In the genomic region with DNA sequence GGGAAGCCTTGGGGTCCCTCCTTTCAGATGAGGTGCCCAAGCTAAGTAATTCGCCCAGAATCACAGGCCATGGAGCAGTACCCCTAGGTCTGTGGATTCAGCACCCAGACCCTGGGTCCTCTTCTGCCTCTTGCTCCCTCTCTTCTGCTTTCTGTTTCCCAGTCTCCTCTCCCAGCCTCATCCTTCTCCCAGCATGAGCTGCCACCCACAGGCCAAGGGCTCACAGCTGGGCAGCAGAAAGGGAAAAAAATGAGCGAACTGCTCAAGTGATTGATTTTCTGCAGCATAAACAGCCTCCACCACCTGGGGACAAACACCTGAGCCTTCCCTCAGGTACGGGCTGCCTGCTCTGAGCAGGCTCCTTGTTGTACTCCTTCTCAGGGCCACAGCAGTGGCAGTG, we compare ENCODE assay signal across 26 cellular contexts.
DNase-seq lines count a peak whose midpoint lies in the region; ATAC-seq, FAIRE-seq and TF ChIP-seq lines count a peak whose summit lies in the region.
"Had no signal": no experiment of that assay in that cellular context is flagged by ENCODE, and none has a peak within 500 bp of the region (broad histone marks: within the 10 kb centered on the region; RNA-seq: fewer than 3 reads in every experiment).

No MANE protein-coding gene starts in this region.

- H3K4me1 Mint-ChIP-seq in activated T-helper 17 cell treated with anti-CD3 and anti-CD28 coated beads, Interleukin-2, amount 50 U/mL, for 72 hours = no peaks in the 10 kb centered on the region

- peak overlapping the region; percentile 67 for H3K27ac Mint-ChIP-seq in activated T-helper 17 cell treated with anti-CD3 and anti-CD28 coated beads, Interleukin-2, amount 50 U/mL, for 72 hours
- H3K27ac Mint-ChIP-seq: CD8-positive, alpha-beta T cell had no signal

- peaks cover 75% of the 10 kb centered on the region for H3K36me3 Mint-ChIP-seq in activated T-helper 17 cell treated with anti-CD3 and anti-CD28 coated beads, Interleukin-2, amount 50 U/mL, for 72 hours (ENCODE audit: low read depth)

- H3K9me3 ChIP-seq in pancreas (no peaks in the 10 kb centered on the region), Peyer's patch (no peaks in the 10 kb centered on the region)
- H3K9me3 ChIP-seq: BLaER1 treated with 17β-estradiol and CSF1 and Interleukin-3, amounts not matched to agents 10 nM and 100 nM; MG63 had no signal

- no peaks in the 10 kb centered on the region for H3K36me3 ChIP-seq in pancreas
- peaks cover 0 to 14% (median 0%) of the 10 kb centered on the region in 3 donors for H3K36me3 ChIP-seq in Peyer's patch
- H3K36me3 ChIP-seq: MG63 had no signal

- H3K9me3 Mint-ChIP-seq in activated T-helper 17 cell treated with anti-CD3 and anti-CD28 coated beads, Interleukin-2, amount 50 U/mL, for 72 hours = no peaks in the 10 kb centered on the region
- H3K9me3 Mint-ChIP-seq: CD8-positive, alpha-beta T cell had no signal

- no peak for TF ChIP-seq POLR2A in Peyer's patch (IDR thresholded peaks at IDR 0.05)

- no peaks in the 10 kb centered on the region for H3K27me3 Mint-ChIP-seq in activated T-helper 17 cell treated with anti-CD3 and anti-CD28 coated beads, Interleukin-2, amount 50 U/mL, for 72 hours

- H3K27ac ChIP-seq in pancreas (no peak overlapping the region), Peyer's patch (no peak overlapping the region)
- H3K27ac ChIP-seq: 22Rv1; BLaER1 treated with 17β-estradiol and CSF1 and Interleukin-3, amounts not matched to agents 10 nM and 100 nM; HL-60 had no signal

- H3K4me1 ChIP-seq in pancreas (no peaks in the 10 kb centered on the region), Peyer's patch (no peaks in the 10 kb centered on the region)
- H3K4me1 ChIP-seq: BLaER1 treated with 17β-estradiol and CSF1 and Interleukin-3, amounts not matched to agents 10 nM and 100 nM had no signal

- peak; percentile 12 to 73 (median 42) for DNase-seq in NCI-H1417 (lab: John Stamatoyannopoulos, UW)
- DNase-seq in NCI-H1417 treated with DMSO at 0.1 percent for 48 hours (lab: John Stamatoyannopoulos, UW) = no peak
- DNase-seq in NCI-H2171 (lab: John Stamatoyannopoulos, UW) = peak; percentile 29
- DNase-seq in pancreas = peak in 1 of 6 donors; percentile 22
- no peak for DNase-seq in nucleus accumbens (lab: John Stamatoyannopoulos, UW)
- no peak for DNase-seq in Peyer's patch
- DNase-seq: ACHN; Calu3; CD8-positive, alpha-beta T cell; MG63; NCI-H1048; NCI-H1436 treated with DMSO at 0.1 percent for 48 hours; NCI-H510A; NCI-H748 treated with DMSO at 0.1 percent for 48 hours had no signal

- TF ChIP-seq CTCF in pancreas (IDR thresholded peaks at IDR 0.05) = no peak
- TF ChIP-seq CTCF in Peyer's patch (IDR thresholded peaks at IDR 0.05) = no peak

- H3K4me3 Mint-ChIP-seq in activated T-helper 17 cell treated with anti-CD3 and anti-CD28 coated beads, Interleukin-2, amount 50 U/mL, for 72 hours = no peak overlapping the region
- H3K4me3 Mint-ChIP-seq: CD8-positive, alpha-beta T cell had no signal

- intact Hi-C loops in pancreas (cut with DNase I) = no loop called here

- H3K27me3 ChIP-seq in pancreas (no peaks in the 10 kb centered on the region), Peyer's patch (no peaks in the 10 kb centered on the region)
- H3K27me3 ChIP-seq: BLaER1 treated with 17β-estradiol and CSF1 and Interleukin-3, amounts not matched to agents 10 nM and 100 nM; MG63 had no signal

- ATAC-seq in activated T-helper 17 cell treated with anti-CD3 and anti-CD28 coated beads, Interleukin-2, amount 50 U/mL, for 72 hours (replicated peaks) = no peak
- ATAC-seq in pancreas (peak in 3 of 4 donors; percentile 50 to 89 (median 58)), HG03095 (IDR thresholded peaks at IDR 0.05; ENCODE audit: unreplicated experiment) (no peak)
- ATAC-seq: CD8-positive, alpha-beta T cell; HepG2; K562; Right ventricle myocardium inferior had no signal

- FAIRE-seq in pancreas (lab: Jason Lieb, UNC) = no peak
- FAIRE-seq: G401.6, GM19239, H54, HepG2, K562, RCC 7860 had no signal

- no peak overlapping the region for H3K4me3 ChIP-seq in pancreas
- H3K4me3 ChIP-seq in Peyer's patch = no peak overlapping the region
- H3K4me3 ChIP-seq: BLaER1 treated with 17β-estradiol and CSF1 and Interleukin-3, amounts not matched to agents 10 nM and 100 nM; K562; MG63 had no signal

- 47 to 55% methylated on average over 3 of the region's 3 CpGs for WGBS in pancreas, 2 donors

Comparison
In these comparisons a context has a peak if more than half of its experiments do, and no peak if none do; other contexts are left out.
1. DNase-seq: peak in NCI-H1417 (3 of 3) and NCI-H2171 (single experiment); none in NCI-H1417 treated with DMSO at 0.1 percent for 48 hours (single experiment), nucleus accumbens (0 of 56) and Peyer's patch (0 of 3).
2. ATAC-seq: peak in pancreas (3 of 4); none in activated T-helper 17 cell treated with anti-CD3 and anti-CD28 coated beads, Interleukin-2, amount 50 U/mL, for 72 hours (single experiment) and HG03095 (single experiment).